ENCODE assay signal across 19 cellular contexts in genomic region chr14:36659822-36660735, GRCh38. TPM values are rescaled to one million over a fixed set of nuclear protein-coding genes. Genes with fewer than 3 reads are reported as not detected.
DNase-seq lines count a peak whose midpoint lies in the region; ATAC-seq, FAIRE-seq and TF ChIP-seq lines count a peak whose summit lies in the region.
"Had no signal": no experiment of that assay in that cellular context is flagged by ENCODE, and none has a peak within 500 bp of the region (broad histone marks: within the 10 kb centered on the region; RNA-seq: fewer than 3 reads in every experiment).

No MANE protein-coding gene starts in this region.

- ATAC-seq in HepG2 (no peak), right lobe of liver (no peak), GM19452 (IDR thresholded peaks at IDR 0.05; ENCODE audit: unreplicated experiment) (no peak), Right ventricle myocardium superior (ENCODE audit: poor library complexity) (no peak)
- no peak for ATAC-seq in stimulated activated naive B cell treated with anti-CD40 and anti-IgM and Interleukin-4, amounts not matched to agents 10 μg/mL and 1 μg/mL and 100 μg/mL, for 72 hours (replicated peaks)
- ATAC-seq: activated T-helper 17 cell treated with anti-CD3 and anti-CD28 coated beads, Interleukin-2, amount 50 U/mL, for 72 hours had no signal

- DNase-seq in HepG2 (ENCODE audit: low spot score) (no peak), right lobe of liver (no peak), esophagus squamous epithelium (lab: John Stamatoyannopoulos, UW) (no peak), Right ventricle myocardium superior (no peak)
- no peak for DNase-seq in stimulated activated naive B cell treated with anti-CD40 and anti-IgM and Interleukin-4, amounts not matched to agents 10 μg/mL and 1 μg/mL and 100 μg/mL, for 72 hours
- no peak for DNase-seq in activated CD4-positive, alpha-beta memory T cell treated with anti-CD3 and anti-CD28 coated beads, Interleukin-2, amount 10 ng/mL, durations not matched to agents 7 days and 5 days
- DNase-seq: adrenal gland, caudate nucleus, islet precursor cell, NCI-H187 treated with DMSO at 0.1 percent for 48 hours, OCI-M1, SIG-M5 had no signal

- peaks cover 10 to 29% of the 10 kb centered on the region in 2 donors for H3K36me3 Mint-ChIP-seq in stimulated activated naive B cell treated with anti-CD40 and anti-IgM and Interleukin-4, amounts not matched to agents 10 μg/mL and 1 μg/mL and 100 μg/mL, for 72 hours
- peaks cover 19% of the 10 kb centered on the region for H3K36me3 Mint-ChIP-seq in activated CD4-positive, alpha-beta memory T cell treated with anti-CD3 and anti-CD28 coated beads, Interleukin-2, amount 10 ng/mL, durations not matched to agents 7 days and 5 days (ENCODE audit: low read depth)

- no TSS peak for BruUV-seq in HepG2 (replicated peaks; lab: Mats Ljungman, UMichigan)

- H3K9ac ChIP-seq in HepG2 (ENCODE audit: insufficient read depth, low read depth, low read length) (no peak overlapping the region), OCI-LY3 (ENCODE audit: low read length) (no peak overlapping the region)

- POLR2A ChIA-PET in HepG2 (lab: Yijun Ruan, JAX) = no interaction called here
- POLR2A ChIA-PET in activated CD4-positive, alpha-beta memory T cell treated with anti-CD3 and anti-CD28 coated beads, Interleukin-2, amount 10 ng/mL, durations not matched to agents 7 days and 5 days (lab: Charles Lee) = no interaction called here

- H3K4me2 ChIP-seq in HepG2 (ENCODE audit: low read depth, low read length) (no peak overlapping the region), OCI-LY3 (ENCODE audit: low read length) (peak overlapping the region; percentile 60)

- WGBS in HepG2 (ENCODE audit: low lambda C conversion rate) = 40% methylated on average over 19 of the region's 19 CpGs
- 4% methylated on average over 11 of the region's 19 CpGs for WGBS in right lobe of liver (ENCODE audit: insufficient coverage, low coverage, low lambda C conversion rate, missing lambda C conversion rate)
- 4 to 7% methylated on average over 13 to 14 of the region's 19 CpGs for WGBS in esophagus squamous epithelium, 2 donors

- intact Hi-C loops in HepG2 (cut with micrococcal nuclease; ENCODE audit: unreplicated experiment) = no loop called here
- intact Hi-C loops in right lobe of liver (cut with DNase I) = no loop called here
- intact Hi-C loops in esophagus squamous epithelium (cut with DNase I) = loop anchor here (10.0 kb wide), 2 partner anchors 285 to 495 kb away; no protein-coding TSS in a partner anchor
- intact Hi-C loops in Right ventricle myocardium superior (cut with DNase I) = loop anchor here (5.0 kb wide), 1 partner anchor 267 kb away; no protein-coding TSS in a partner anchor

- H3K79me2 ChIP-seq in HepG2 (ENCODE audit: insufficient read depth, low read length) (no peaks in the 10 kb centered on the region), OCI-LY3 (ENCODE audit: low read length) (no peaks in the 10 kb centered on the region)

- peak; percentile 15 for FAIRE-seq in HepG2 (lab: Jason Lieb, UNC)

- no peak overlapping the region for H2AFZ ChIP-seq in HepG2 (ENCODE audit: low read length)
- H2AFZ ChIP-seq in OCI-LY3 (ENCODE audit: low read depth, low read length) = no peak overlapping the region

- peaks cover 26 to 56% of the 10 kb centered on the region in 2 donors for H3K4me1 Mint-ChIP-seq in stimulated activated naive B cell treated with anti-CD40 and anti-IgM and Interleukin-4, amounts not matched to agents 10 μg/mL and 1 μg/mL and 100 μg/mL, for 72 hours
- H3K4me1 Mint-ChIP-seq in activated CD4-positive, alpha-beta memory T cell treated with anti-CD3 and anti-CD28 coated beads, Interleukin-2, amount 10 ng/mL, durations not matched to agents 7 days and 5 days = peaks cover 29% of the 10 kb centered on the region

- H3K27me3 ChIP-seq in HepG2 (ENCODE audit: control insufficient read depth in 1 of 2, insufficient read depth in 2 of 2, low read length in 2 of 2) (peaks cover 59 to 98% of the 10 kb centered on the region in 2 experiments), right lobe of liver (peaks cover 9 to 74% of the 10 kb centered on the region in 2 donors), OCI-LY3 (ENCODE audit: low read depth, low read length) (no peaks in the 10 kb centered on the region), esophagus squamous epithelium (peaks cover 0 to 100% (median 43%) of the 10 kb centered on the region in 4 donors)

- H4K20me1 ChIP-seq in HepG2 (ENCODE audit: insufficient read depth, low read length) (peaks cover 2% of the 10 kb centered on the region; the same call in 1 of the 2 replicates), OCI-LY3 (ENCODE audit: insufficient read depth, low read length) (no peaks in the 10 kb centered on the region)

- H3K4me3 ChIP-seq in HepG2 (replicated peaks in 1 of 3; ENCODE audit: insufficient read depth in 1 of 3, low read depth in 2 of 3, low read length in 3 of 3) (no peak overlapping the region), right lobe of liver (no peak overlapping the region), OCI-LY3 (ENCODE audit: low read length) (0 out of 2 replicates have a peak overlapping the region, but pooled peaks have one; percentile 7), esophagus squamous epithelium (peak overlapping the region; percentile 70 to 75 (median 71))
- H3K4me3 ChIP-seq: adrenal gland, lung had no signal

- no peak for TF ChIP-seq RAD21 in HepG2 (CRISPR knock-in tag; IDR thresholded peaks at IDR 0.05)

- TF ChIP-seq CTCF in HepG2 (CRISPR knock-in tag; IDR thresholded peaks at IDR 0.05) = no peak
- no peak for TF ChIP-seq CTCF in right lobe of liver (IDR thresholded peaks at IDR 0.05)
- no peak for TF ChIP-seq CTCF in OCI-LY3 (IDR thresholded peaks at IDR 0.05; ENCODE audit: low read depth, low read length)
- TF ChIP-seq CTCF in esophagus squamous epithelium (IDR thresholded peaks at IDR 0.05) = no peak

- H3K27me3 Mint-ChIP-seq in stimulated activated naive B cell treated with anti-CD40 and anti-IgM and Interleukin-4, amounts not matched to agents 10 μg/mL and 1 μg/mL and 100 μg/mL, for 72 hours = peaks cover 87 to 100% of the 10 kb centered on the region in 2 donors
- peaks cover 96% of the 10 kb centered on the region for H3K27me3 Mint-ChIP-seq in activated CD4-positive, alpha-beta memory T cell treated with anti-CD3 and anti-CD28 coated beads, Interleukin-2, amount 10 ng/mL, durations not matched to agents 7 days and 5 days

- H3K9me3 ChIP-seq in HepG2 (ENCODE audit: low read length) (no peaks in the 10 kb centered on the region), right lobe of liver (no peaks in the 10 kb centered on the region), OCI-LY3 (ENCODE audit: insufficient read depth, low read length) (no peaks in the 10 kb centered on the region), esophagus squamous epithelium (no peaks in the 10 kb centered on the region)
- H3K9me3 ChIP-seq: adrenal gland, prostate gland had no signal

- peaks cover 23% of the 10 kb centered on the region for H3K4me1 ChIP-seq in HepG2 (ENCODE audit: insufficient read depth, low read length)
- H3K4me1 ChIP-seq in right lobe of liver = peaks cover 0 to 28% (median 7%) of the 10 kb centered on the region in 4 donors
- H3K4me1 ChIP-seq in OCI-LY3 (ENCODE audit: low read length) = peaks cover 12% of the 10 kb centered on the region
- peaks cover 3 to 90% (median 27%) of the 10 kb centered on the region in 3 donors for H3K4me1 ChIP-seq in esophagus squamous epithelium
- H3K4me1 ChIP-seq: prostate gland had no signal

- TF ChIP-seq EP300 in HepG2 (IDR thresholded peaks at IDR 0.05; ENCODE audit: low read depth in 2 of 2, low read length in 2 of 2) (no peak), HepG2 (CRISPR knock-in tag; IDR thresholded peaks at IDR 0.05; ENCODE audit: borderline replicate concordance) (no peak)

- H3K9me3 Mint-ChIP-seq in stimulated activated naive B cell treated with anti-CD40 and anti-IgM and Interleukin-4, amounts not matched to agents 10 μg/mL and 1 μg/mL and 100 μg/mL, for 72 hours = peaks cover 7 to 8% of the 10 kb centered on the region in 2 donors
- H3K9me3 Mint-ChIP-seq in activated CD4-positive, alpha-beta memory T cell treated with anti-CD3 and anti-CD28 coated beads, Interleukin-2, amount 10 ng/mL, durations not matched to agents 7 days and 5 days = no peaks in the 10 kb centered on the region

- peak overlapping the region in 1 of 2 donors; percentile 29 for H3K4me3 Mint-ChIP-seq in stimulated activated naive B cell treated with anti-CD40 and anti-IgM and Interleukin-4, amounts not matched to agents 10 μg/mL and 1 μg/mL and 100 μg/mL, for 72 hours
- H3K4me3 Mint-ChIP-seq in activated CD4-positive, alpha-beta memory T cell treated with anti-CD3 and anti-CD28 coated beads, Interleukin-2, amount 10 ng/mL, durations not matched to agents 7 days and 5 days = no peak overlapping the region
- H3K4me3 Mint-ChIP-seq: T-helper 1 cell treated with Interleukin-12 subunit alpha and Interleukin-12 subunit beta and Interleukin-4 antibody, amounts not matched to agents 30 μg/mL and 1 μg/mL, for 36 hours had no signal

- CTCF ChIA-PET in HepG2 (lab: Yijun Ruan, JAX; ENCODE audit: low intra/inter-chr PET ratio, low total read pairs) = no interaction called here
- CTCF ChIA-PET in activated CD4-positive, alpha-beta memory T cell treated with anti-CD3 and anti-CD28 coated beads, Interleukin-2, amount 10 ng/mL, durations not matched to agents 7 days and 5 days (lab: Charles Lee) = no interaction called here

- in situ Hi-C loops in HepG2 (cut with HindIII; ENCODE audit: extremely low pct_ligation_motif_present, low pct_unique_long_range_greater_than_20kb) = no loop called here

- H3K27ac ChIP-seq in HepG2 (ENCODE audit: extremely low read length, insufficient read depth, low read length) = no peak overlapping the region
- H3K27ac ChIP-seq in right lobe of liver = no peak overlapping the region
- H3K27ac ChIP-seq in OCI-LY3 (ENCODE audit: low read length) = no peak overlapping the region
- peak overlapping the region; percentile 82 to 96 (median 94) for H3K27ac ChIP-seq in esophagus squamous epithelium
- H3K27ac ChIP-seq: adrenal gland had no signal

- H3K27ac Mint-ChIP-seq in stimulated activated naive B cell treated with anti-CD40 and anti-IgM and Interleukin-4, amounts not matched to agents 10 μg/mL and 1 μg/mL and 100 μg/mL, for 72 hours = peak overlapping the region; percentile 75
- no peak overlapping the region for H3K27ac Mint-ChIP-seq in activated CD4-positive, alpha-beta memory T cell treated with anti-CD3 and anti-CD28 coated beads, Interleukin-2, amount 10 ng/mL, durations not matched to agents 7 days and 5 days
- H3K27ac Mint-ChIP-seq: activated T-helper 17 cell treated with anti-CD3 and anti-CD28 coated beads, Interleukin-2, amount 50 U/mL, for 72 hours had no signal

- H3K36me3 ChIP-seq in HepG2 (replicated peaks in 1 of 2; ENCODE audit: control insufficient read depth in 1 of 2, insufficient read depth in 2 of 2, low read length in 2 of 2) (no peaks in the 10 kb centered on the region), right lobe of liver (no peaks in the 10 kb centered on the region), OCI-LY3 (replicated peaks; ENCODE audit: low read depth, low read length) (no peaks in the 10 kb centered on the region), esophagus squamous epithelium (peaks cover 0 to 22% (median 5%) of the 10 kb centered on the region in 3 donors)
- H3K36me3 ChIP-seq: adrenal gland, prostate gland had no signal

- no peak for TF ChIP-seq POLR2A in HepG2 (IDR thresholded peaks at IDR 0.05; ENCODE audit: insufficient read depth in 1 of 2, low read depth in 2 of 2, low read length in 2 of 2)
- no peak for TF ChIP-seq POLR2A in right lobe of liver (IDR thresholded peaks at IDR 0.05)
- peak in 2 of 4 donors; percentile 9 to 59 for TF ChIP-seq POLR2A in esophagus squamous epithelium (IDR thresholded peaks at IDR 0.05)

RNA-seq across cellular contexts. Expression of gene PAX9, which starts 1.6 kb away (rescaled TPM):
- total RNA-seq in HepG2 (2016; rRNA removed; fragmentation: Illumina TruSeq; extraction: Trizol) (not detected in 2 replicates), right lobe of liver (not detected), esophagus squamous epithelium (100 to 1,000 TPM in 2 of 4 donors, 10 to 100 TPM in 2; 70.1 to 152 (median 100) TPM), Right ventricle myocardium superior (not detected)
- not detected in 2 replicates for total RNA-seq in HepG2 (2016; cell fraction: cytosol; rRNA removed; fragmentation: Illumina TruSeq; extraction: Trizol; ENCODE audit: low read depth)
- total RNA-seq in HepG2 (2016; cell fraction: insoluble cytoplasmic fraction; rRNA removed; fragmentation: Illumina TruSeq; extraction: Trizol) = not detected in 2 replicates
- not detected in 2 replicates for total RNA-seq in HepG2 (2016; cell fraction: membrane; rRNA removed; fragmentation: Illumina TruSeq; extraction: Trizol)
- not detected in 2 replicates for total RNA-seq in HepG2 (2016; cell fraction: nucleus; rRNA removed; fragmentation: Illumina TruSeq; extraction: Trizol)
- 0.03 TPM in 2 replicates for polyA plus RNA-seq in HepG2 (2011; rRNA removed)
- polyA plus RNA-seq in HepG2 (2011; cell fraction: cytosol; rRNA removed) = not detected in 2 replicates
- polyA plus RNA-seq in HepG2 (2011; cell fraction: nucleus; rRNA removed) = 0.24 TPM in 1 of 2 replicates, not detected in the other
- polyA plus RNA-seq in HepG2 (2012) = 0.04 and 0.09 TPM in 2 replicates
- polyA plus RNA-seq in HepG2 (2016; cell fraction: cytosol; fragmentation: Illumina TruSeq; extraction: Trizol; ENCODE audit: low read depth) = not detected in 2 replicates
- not detected in 2 replicates for polyA plus RNA-seq in HepG2 (2016; cell fraction: insoluble cytoplasmic fraction; fragmentation: Illumina TruSeq; extraction: Trizol; ENCODE audit: low read depth)
- polyA plus RNA-seq in HepG2 (2016; cell fraction: membrane; fragmentation: Illumina TruSeq; extraction: Trizol; ENCODE audit: low read depth) = not detected in 2 replicates
- polyA plus RNA-seq in HepG2 (2016; cell fraction: nucleus; fragmentation: Illumina TruSeq; extraction: Trizol; ENCODE audit: insufficient read depth, low read depth) = not detected in 2 replicates
- 2.0 TPM in 1 of 2 replicates, not detected in the other for polyA minus RNA-seq in HepG2 (2011; rRNA and poly(A)+ RNA removed; ENCODE audit: low replicate concordance)
- not detected in 2 replicates for polyA minus RNA-seq in HepG2 (2011; cell fraction: cytosol; rRNA and poly(A)+ RNA removed)
- 0.13 TPM in 1 of 2 replicates, not detected in the other for polyA minus RNA-seq in HepG2 (2011; cell fraction: nucleus; rRNA and poly(A)+ RNA removed)
- total RNA-seq in activated CD4-positive, alpha-beta memory T cell treated with anti-CD3 and anti-CD28 coated beads, Interleukin-2, amount 10 ng/mL, durations not matched to agents 7 days and 5 days = not detected
- total RNA-seq: activated T-helper 17 cell treated with anti-CD3 and anti-CD28 coated beads, Interleukin-2, amount 50 U/mL, for 72 hours; adrenal gland; smooth muscle cell had no signal
- polyA plus RNA-seq: smooth muscle cell had no signal

Comparison
In these comparisons a context has a peak if more than half of its experiments do, and no peak if none do; other contexts are left out.
1. H3K27ac ChIP-seq: peak in esophagus squamous epithelium (4 of 4); none in HepG2 (single experiment), right lobe of liver (0 of 3) and OCI-LY3 (single experiment).
2. H3K4me3 ChIP-seq: peak in OCI-LY3 (single experiment) and esophagus squamous epithelium (4 of 4); none in HepG2 (0 of 3) and right lobe of liver (0 of 3).
3. RNA of gene PAX9, which starts 1.6 kb away (total RNA-seq): 70.1 to 152 TPM in esophagus squamous epithelium; not detected in HepG2, not detected in right lobe of liver, not detected in activated CD4-positive, alpha-beta memory T cell treated with anti-CD3 and anti-CD28 coated beads, Interleukin-2, amount 10 ng/mL, durations not matched to agents 7 days and 5 days and not detected in Right ventricle myocardium superior (single experiment); every median in the first group is over 10 times any median in the second.
4. intact Hi-C loops: an anchor here in esophagus squamous epithelium (10.0 kb wide) and Right ventricle myocardium superior (5.0 kb wide); none called in HepG2 and right lobe of liver.